ENCODE assay signal across 8 cellular contexts in genomic region chr4:77353724-77354315, GRCh38.
A peak's percentile ranks its signal among the peaks of the same experiment; 100 is the strongest.
DNase-seq lines count a peak whose midpoint lies in the region; ATAC-seq and TF ChIP-seq lines count a peak whose summit lies in the region.
"Not testable (repeated sequence)": the region's sequence is repeated elsewhere in the genome, so short reads cannot be mapped to it uniquely, and the experiment has no call there.

No MANE protein-coding gene starts in this region.

- not testable (repeated sequence) for TF ChIP-seq POLR2A in body of pancreas (IDR thresholded peaks at IDR 0.05)

- H3K4me2 ChIP-seq in OCI-LY7 (ENCODE audit: low read length): not testable (repeated sequence)

- not testable (repeated sequence) for H3K9me2 ChIP-seq in OCI-LY7 (ENCODE audit: insufficient read depth, low read length)

- not testable (repeated sequence) for H3K4me1 ChIP-seq in OCI-LY7 (ENCODE audit: insufficient read depth, low read length, poor library complexity, severe bottlenecking); body of pancreas

- ATAC-seq in GM19397 (IDR thresholded peaks at IDR 0.05; ENCODE audit: unreplicated experiment) (peak; percentile 52), HG03135 (IDR thresholded peaks at IDR 0.05; ENCODE audit: unreplicated experiment) (peak; percentile 48), body of pancreas (peak; percentile 78), left lobe of liver (peak; percentile 95)
- ATAC-seq in stimulated activated naive CD8-positive, alpha-beta T cell treated with anti-CD3 and anti-CD28 coated beads, Interleukin-15, Interleukin-2, amounts not matched to agents 100 U/mL and 50 U/mL, for 24 hours: peak; percentile 37

- 68 to 73% methylated on average over 3 to 4 of the region's 5 CpGs for WGBS in body of pancreas, 2 donors

- DNase-seq in HFF-Myc (ENCODE audit: extremely low read depth, low read depth); OCI-LY7 (ENCODE audit: low spot score); body of pancreas; left lobe of liver (ENCODE audit: low spot score); stimulated activated naive CD8-positive, alpha-beta T cell treated with anti-CD3 and anti-CD28 coated beads, Interleukin-15, Interleukin-2, amounts not matched to agents 100 U/mL and 50 U/mL, for 24 hours: not testable (repeated sequence)

- not testable (repeated sequence) for H3K9me3 ChIP-seq in OCI-LY7 (ENCODE audit: low read length); body of pancreas

- POLR2A ChIA-PET in OCI-LY7 (lab: Charles Lee): interaction anchor here (1.2 kb wide), 1 partner anchor 10 kb away, joined by 4 read pairs; no protein-coding TSS in a partner anchor

- H2AFZ ChIP-seq in OCI-LY7 (ENCODE audit: low read length): not testable (repeated sequence)

- intact Hi-C loops in OCI-LY7 (cut with micrococcal nuclease; ENCODE audit: unreplicated experiment); body of pancreas (cut with DNase I): not testable (repeated sequence)

- CTCF ChIA-PET in OCI-LY7 (lab: Charles Lee; ENCODE audit: unreplicated experiment): not testable (repeated sequence)

- peak; percentile 30; the same call in 1 of the 3 replicates for TF ChIP-seq CTCF in GM12872 (IDR thresholded peaks at IDR 0.05; ENCODE audit: insufficient read depth, low read depth, low read length)
- TF ChIP-seq CTCF in HFF-Myc (IDR thresholded peaks at IDR 0.05; ENCODE audit: low read depth, low read length, missing control alignments): peak; percentile 23
- TF ChIP-seq CTCF in OCI-LY7 (conservative IDR thresholded peaks at IDR 0.05; ENCODE audit: low read length): peak; percentile 50
- TF ChIP-seq CTCF in body of pancreas (IDR thresholded peaks at IDR 0.05): peak in 4 of 7 experiments; percentile 9 to 35 (median 27)

- not testable (repeated sequence) for H3K4me3 ChIP-seq in HFF-Myc (replicated peaks; ENCODE audit: low read depth, low read length); OCI-LY7 (ENCODE audit: low read depth, low read length, poor library complexity, severe bottlenecking); body of pancreas

- H3K79me2 ChIP-seq in OCI-LY7 (ENCODE audit: insufficient read depth, low read depth, low read length): not testable (repeated sequence)

- not testable (repeated sequence) for H4K20me1 ChIP-seq in OCI-LY7 (ENCODE audit: insufficient read depth, low read length)

- H3K27me3 ChIP-seq in body of pancreas: not testable (repeated sequence)

- not testable (repeated sequence) for BruUV-seq in OCI-LY7 (replicated peaks; lab: Mats Ljungman, UMichigan)

- H3K27ac ChIP-seq in OCI-LY7 (ENCODE audit: low read depth, low read length, poor library complexity, severe bottlenecking); body of pancreas: not testable (repeated sequence)

- H3K36me3 ChIP-seq in OCI-LY7 (ENCODE audit: insufficient read depth, low read length); body of pancreas (replicated peaks in 1 of 2; ENCODE audit: insufficient read depth in 1 of 2, low read depth in 2 of 2): not testable (repeated sequence)

Comparison
In these comparisons a context has a peak if more than half of its experiments do, and no peak if none do; other contexts are left out.
1. ATAC-seq: peak in every context shown above with its lines; median percentile 95 in left lobe of liver; 78 in body of pancreas; 52 in GM19397; 48 in HG03135; 37 in stimulated activated naive CD8-positive, alpha-beta T cell treated with anti-CD3 and anti-CD28 coated beads, Interleukin-15, Interleukin-2, amounts not matched to agents 100 U/mL and 50 U/mL, for 24 hours.